Comparison of ENCODE assay signal across 1 cellular context in the genomic region with DNA sequence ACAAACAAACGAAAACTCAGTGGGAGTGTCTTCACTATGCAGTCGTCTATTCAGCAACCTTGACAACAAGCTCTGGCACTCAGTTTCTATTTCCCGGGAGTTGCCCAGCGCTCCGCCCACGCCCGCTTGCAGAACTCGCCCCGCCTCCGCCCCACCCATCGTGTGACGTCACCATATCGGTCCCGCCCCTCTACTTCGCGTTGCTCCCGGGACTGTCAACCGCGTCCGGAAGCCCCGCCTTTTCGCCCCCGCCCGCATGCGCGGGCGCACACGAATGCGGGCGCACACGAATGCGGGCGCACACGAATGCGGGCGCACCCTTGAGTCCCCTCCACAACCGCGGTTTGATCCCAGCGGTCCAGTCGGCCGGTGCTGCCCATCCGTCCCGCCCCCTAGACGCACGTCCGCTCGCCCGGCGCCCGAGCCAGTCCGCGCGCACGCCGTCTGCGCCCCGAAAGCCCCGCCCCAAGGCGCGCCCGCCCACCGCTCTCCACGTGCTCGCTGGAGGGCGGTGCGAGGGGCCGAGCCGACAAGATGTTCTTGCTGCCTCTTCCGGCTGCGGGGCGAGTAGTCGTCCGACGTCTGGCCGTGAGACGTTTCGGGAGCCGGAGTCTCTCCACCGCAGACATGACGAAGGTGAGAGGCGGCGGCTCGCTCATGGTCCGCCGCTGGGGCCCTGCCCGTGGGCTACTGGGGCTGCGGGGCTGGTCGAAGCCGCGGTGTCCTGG.
A peak's percentile ranks its signal among the peaks of the same experiment; 100 is the strongest.
TF ChIP-seq lines count a peak whose summit lies in the region.

A gene (plus strand): TSS at position 267 of the 728 bp plus-strand sequence. CDS start 268 bp downstream, at position 535.

TF ChIP-seq in WTC11, 78 proteins besides CTCF, POLR2A, EP300 and RAD21 (continued from another document and continues in another):
- TF ChIP-seq, protein P1, sequence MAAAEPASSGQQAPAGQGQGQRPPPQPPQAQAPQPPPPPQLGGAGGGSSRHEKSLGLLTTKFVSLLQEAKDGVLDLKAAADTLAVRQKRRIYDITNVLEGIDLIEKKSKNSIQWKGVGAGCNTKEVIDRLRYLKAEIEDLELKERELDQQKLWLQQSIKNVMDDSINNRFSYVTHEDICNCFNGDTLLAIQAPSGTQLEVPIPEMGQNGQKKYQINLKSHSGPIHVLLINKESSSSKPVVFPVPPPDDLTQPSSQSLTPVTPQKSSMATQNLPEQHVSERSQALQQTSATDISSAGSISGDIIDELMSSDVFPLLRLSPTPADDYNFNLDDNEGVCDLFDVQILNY (CRISPR knock-in tag; IDR thresholded peaks at IDR 0.05) = peak; percentile 70; the same call in 1 of the 2 replicates
- TF ChIP-seq RELA (CRISPR knock-in tag; IDR thresholded peaks at IDR 0.05; ENCODE audit: borderline replicate concordance) (peak; percentile 87; the same call in 1 of the 2 replicates), ELF4 (CRISPR knock-in tag; IDR thresholded peaks at IDR 0.05; ENCODE audit: low read depth) (no peak), SMAD4 (CRISPR knock-in tag; IDR thresholded peaks at IDR 0.05) (no peak; the same call in 1 of the 2 replicates), JAZF1 (CRISPR knock-in tag; IDR thresholded peaks at IDR 0.05) (no peak), ZNF138 (CRISPR knock-in tag; conservative IDR thresholded peaks at IDR 0.05) (peak; percentile 96), CBFB (CRISPR knock-in tag; IDR thresholded peaks at IDR 0.05; ENCODE audit: low read depth) (0 out of 2 replicates have a peak, but pooled peaks have one; percentile 81), ZBTB21 (CRISPR knock-in tag; IDR thresholded peaks at IDR 0.05; ENCODE audit: borderline replicate concordance) (peak; percentile 95), NFYB (CRISPR knock-in tag; conservative IDR thresholded peaks at IDR 0.05; ENCODE audit: low read depth) (peak; percentile 40), ZNF219 (CRISPR knock-in tag; IDR thresholded peaks at IDR 0.05; ENCODE audit: borderline replicate concordance) (no peak), RORB (CRISPR knock-in tag; IDR thresholded peaks at IDR 0.05) (no peak), IRF2 (CRISPR knock-in tag; IDR thresholded peaks at IDR 0.05; ENCODE audit: borderline replicate concordance, low read depth) (no peak; the same call in 1 of the 2 replicates), TEAD1 (CRISPR knock-in tag; IDR thresholded peaks at IDR 0.05) (peak; percentile 91), TCF7 (CRISPR knock-in tag; IDR thresholded peaks at IDR 0.05; ENCODE audit: low read depth) (peak; percentile 90; the same call in 1 of the 2 replicates), ATF1 (CRISPR knock-in tag; IDR thresholded peaks at IDR 0.05) (no peak), SMAD3 (CRISPR knock-in tag; IDR thresholded peaks at IDR 0.05; ENCODE audit: borderline replicate concordance) (peak; percentile 91; the same call in 1 of the 2 replicates)
- TF ChIP-seq, protein P2, sequence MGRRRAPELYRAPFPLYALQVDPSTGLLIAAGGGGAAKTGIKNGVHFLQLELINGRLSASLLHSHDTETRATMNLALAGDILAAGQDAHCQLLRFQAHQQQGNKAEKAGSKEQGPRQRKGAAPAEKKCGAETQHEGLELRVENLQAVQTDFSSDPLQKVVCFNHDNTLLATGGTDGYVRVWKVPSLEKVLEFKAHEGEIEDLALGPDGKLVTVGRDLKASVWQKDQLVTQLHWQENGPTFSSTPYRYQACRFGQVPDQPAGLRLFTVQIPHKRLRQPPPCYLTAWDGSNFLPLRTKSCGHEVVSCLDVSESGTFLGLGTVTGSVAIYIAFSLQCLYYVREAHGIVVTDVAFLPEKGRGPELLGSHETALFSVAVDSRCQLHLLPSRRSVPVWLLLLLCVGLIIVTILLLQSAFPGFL (CRISPR knock-in tag; IDR thresholded peaks at IDR 0.05; ENCODE audit: borderline replicate concordance) = no peak
- TF ChIP-seq, protein P3, sequence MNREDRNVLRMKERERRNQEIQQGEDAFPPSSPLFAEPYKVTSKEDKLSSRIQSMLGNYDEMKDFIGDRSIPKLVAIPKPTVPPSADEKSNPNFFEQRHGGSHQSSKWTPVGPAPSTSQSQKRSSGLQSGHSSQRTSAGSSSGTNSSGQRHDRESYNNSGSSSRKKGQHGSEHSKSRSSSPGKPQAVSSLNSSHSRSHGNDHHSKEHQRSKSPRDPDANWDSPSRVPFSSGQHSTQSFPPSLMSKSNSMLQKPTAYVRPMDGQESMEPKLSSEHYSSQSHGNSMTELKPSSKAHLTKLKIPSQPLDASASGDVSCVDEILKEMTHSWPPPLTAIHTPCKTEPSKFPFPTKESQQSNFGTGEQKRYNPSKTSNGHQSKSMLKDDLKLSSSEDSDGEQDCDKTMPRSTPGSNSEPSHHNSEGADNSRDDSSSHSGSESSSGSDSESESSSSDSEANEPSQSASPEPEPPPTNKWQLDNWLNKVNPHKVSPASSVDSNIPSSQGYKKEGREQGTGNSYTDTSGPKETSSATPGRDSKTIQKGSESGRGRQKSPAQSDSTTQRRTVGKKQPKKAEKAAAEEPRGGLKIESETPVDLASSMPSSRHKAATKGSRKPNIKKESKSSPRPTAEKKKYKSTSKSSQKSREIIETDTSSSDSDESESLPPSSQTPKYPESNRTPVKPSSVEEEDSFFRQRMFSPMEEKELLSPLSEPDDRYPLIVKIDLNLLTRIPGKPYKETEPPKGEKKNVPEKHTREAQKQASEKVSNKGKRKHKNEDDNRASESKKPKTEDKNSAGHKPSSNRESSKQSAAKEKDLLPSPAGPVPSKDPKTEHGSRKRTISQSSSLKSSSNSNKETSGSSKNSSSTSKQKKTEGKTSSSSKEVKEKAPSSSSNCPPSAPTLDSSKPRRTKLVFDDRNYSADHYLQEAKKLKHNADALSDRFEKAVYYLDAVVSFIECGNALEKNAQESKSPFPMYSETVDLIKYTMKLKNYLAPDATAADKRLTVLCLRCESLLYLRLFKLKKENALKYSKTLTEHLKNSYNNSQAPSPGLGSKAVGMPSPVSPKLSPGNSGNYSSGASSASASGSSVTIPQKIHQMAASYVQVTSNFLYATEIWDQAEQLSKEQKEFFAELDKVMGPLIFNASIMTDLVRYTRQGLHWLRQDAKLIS (CRISPR knock-in tag; IDR thresholded peaks at IDR 0.05; ENCODE audit: borderline replicate concordance) = no peak
- TF ChIP-seq, protein P4, sequence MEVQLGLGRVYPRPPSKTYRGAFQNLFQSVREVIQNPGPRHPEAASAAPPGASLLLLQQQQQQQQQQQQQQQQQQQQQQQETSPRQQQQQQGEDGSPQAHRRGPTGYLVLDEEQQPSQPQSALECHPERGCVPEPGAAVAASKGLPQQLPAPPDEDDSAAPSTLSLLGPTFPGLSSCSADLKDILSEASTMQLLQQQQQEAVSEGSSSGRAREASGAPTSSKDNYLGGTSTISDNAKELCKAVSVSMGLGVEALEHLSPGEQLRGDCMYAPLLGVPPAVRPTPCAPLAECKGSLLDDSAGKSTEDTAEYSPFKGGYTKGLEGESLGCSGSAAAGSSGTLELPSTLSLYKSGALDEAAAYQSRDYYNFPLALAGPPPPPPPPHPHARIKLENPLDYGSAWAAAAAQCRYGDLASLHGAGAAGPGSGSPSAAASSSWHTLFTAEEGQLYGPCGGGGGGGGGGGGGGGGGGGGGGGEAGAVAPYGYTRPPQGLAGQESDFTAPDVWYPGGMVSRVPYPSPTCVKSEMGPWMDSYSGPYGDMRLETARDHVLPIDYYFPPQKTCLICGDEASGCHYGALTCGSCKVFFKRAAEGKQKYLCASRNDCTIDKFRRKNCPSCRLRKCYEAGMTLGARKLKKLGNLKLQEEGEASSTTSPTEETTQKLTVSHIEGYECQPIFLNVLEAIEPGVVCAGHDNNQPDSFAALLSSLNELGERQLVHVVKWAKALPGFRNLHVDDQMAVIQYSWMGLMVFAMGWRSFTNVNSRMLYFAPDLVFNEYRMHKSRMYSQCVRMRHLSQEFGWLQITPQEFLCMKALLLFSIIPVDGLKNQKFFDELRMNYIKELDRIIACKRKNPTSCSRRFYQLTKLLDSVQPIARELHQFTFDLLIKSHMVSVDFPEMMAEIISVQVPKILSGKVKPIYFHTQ (CRISPR knock-in tag; IDR thresholded peaks at IDR 0.05) = no peak
- TF ChIP-seq, protein P5, sequence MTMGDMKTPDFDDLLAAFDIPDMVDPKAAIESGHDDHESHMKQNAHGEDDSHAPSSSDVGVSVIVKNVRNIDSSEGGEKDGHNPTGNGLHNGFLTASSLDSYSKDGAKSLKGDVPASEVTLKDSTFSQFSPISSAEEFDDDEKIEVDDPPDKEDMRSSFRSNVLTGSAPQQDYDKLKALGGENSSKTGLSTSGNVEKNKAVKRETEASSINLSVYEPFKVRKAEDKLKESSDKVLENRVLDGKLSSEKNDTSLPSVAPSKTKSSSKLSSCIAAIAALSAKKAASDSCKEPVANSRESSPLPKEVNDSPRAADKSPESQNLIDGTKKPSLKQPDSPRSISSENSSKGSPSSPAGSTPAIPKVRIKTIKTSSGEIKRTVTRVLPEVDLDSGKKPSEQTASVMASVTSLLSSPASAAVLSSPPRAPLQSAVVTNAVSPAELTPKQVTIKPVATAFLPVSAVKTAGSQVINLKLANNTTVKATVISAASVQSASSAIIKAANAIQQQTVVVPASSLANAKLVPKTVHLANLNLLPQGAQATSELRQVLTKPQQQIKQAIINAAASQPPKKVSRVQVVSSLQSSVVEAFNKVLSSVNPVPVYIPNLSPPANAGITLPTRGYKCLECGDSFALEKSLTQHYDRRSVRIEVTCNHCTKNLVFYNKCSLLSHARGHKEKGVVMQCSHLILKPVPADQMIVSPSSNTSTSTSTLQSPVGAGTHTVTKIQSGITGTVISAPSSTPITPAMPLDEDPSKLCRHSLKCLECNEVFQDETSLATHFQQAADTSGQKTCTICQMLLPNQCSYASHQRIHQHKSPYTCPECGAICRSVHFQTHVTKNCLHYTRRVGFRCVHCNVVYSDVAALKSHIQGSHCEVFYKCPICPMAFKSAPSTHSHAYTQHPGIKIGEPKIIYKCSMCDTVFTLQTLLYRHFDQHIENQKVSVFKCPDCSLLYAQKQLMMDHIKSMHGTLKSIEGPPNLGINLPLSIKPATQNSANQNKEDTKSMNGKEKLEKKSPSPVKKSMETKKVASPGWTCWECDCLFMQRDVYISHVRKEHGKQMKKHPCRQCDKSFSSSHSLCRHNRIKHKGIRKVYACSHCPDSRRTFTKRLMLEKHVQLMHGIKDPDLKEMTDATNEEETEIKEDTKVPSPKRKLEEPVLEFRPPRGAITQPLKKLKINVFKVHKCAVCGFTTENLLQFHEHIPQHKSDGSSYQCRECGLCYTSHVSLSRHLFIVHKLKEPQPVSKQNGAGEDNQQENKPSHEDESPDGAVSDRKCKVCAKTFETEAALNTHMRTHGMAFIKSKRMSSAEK (CRISPR knock-in tag; IDR thresholded peaks at IDR 0.05; ENCODE audit: borderline replicate concordance) = no peak
- TF ChIP-seq, protein P6, sequence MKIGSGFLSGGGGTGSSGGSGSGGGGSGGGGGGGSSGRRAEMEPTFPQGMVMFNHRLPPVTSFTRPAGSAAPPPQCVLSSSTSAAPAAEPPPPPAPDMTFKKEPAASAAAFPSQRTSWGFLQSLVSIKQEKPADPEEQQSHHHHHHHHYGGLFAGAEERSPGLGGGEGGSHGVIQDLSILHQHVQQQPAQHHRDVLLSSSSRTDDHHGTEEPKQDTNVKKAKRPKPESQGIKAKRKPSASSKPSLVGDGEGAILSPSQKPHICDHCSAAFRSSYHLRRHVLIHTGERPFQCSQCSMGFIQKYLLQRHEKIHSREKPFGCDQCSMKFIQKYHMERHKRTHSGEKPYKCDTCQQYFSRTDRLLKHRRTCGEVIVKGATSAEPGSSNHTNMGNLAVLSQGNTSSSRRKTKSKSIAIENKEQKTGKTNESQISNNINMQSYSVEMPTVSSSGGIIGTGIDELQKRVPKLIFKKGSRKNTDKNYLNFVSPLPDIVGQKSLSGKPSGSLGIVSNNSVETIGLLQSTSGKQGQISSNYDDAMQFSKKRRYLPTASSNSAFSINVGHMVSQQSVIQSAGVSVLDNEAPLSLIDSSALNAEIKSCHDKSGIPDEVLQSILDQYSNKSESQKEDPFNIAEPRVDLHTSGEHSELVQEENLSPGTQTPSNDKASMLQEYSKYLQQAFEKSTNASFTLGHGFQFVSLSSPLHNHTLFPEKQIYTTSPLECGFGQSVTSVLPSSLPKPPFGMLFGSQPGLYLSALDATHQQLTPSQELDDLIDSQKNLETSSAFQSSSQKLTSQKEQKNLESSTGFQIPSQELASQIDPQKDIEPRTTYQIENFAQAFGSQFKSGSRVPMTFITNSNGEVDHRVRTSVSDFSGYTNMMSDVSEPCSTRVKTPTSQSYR (CRISPR knock-in tag; IDR thresholded peaks at IDR 0.05) = no peak
- TF ChIP-seq, protein P7, sequence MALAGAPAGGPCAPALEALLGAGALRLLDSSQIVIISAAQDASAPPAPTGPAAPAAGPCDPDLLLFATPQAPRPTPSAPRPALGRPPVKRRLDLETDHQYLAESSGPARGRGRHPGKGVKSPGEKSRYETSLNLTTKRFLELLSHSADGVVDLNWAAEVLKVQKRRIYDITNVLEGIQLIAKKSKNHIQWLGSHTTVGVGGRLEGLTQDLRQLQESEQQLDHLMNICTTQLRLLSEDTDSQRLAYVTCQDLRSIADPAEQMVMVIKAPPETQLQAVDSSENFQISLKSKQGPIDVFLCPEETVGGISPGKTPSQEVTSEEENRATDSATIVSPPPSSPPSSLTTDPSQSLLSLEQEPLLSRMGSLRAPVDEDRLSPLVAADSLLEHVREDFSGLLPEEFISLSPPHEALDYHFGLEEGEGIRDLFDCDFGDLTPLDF (CRISPR knock-in tag; IDR thresholded peaks at IDR 0.05) = peak; percentile 89
- TF ChIP-seq, protein P8, sequence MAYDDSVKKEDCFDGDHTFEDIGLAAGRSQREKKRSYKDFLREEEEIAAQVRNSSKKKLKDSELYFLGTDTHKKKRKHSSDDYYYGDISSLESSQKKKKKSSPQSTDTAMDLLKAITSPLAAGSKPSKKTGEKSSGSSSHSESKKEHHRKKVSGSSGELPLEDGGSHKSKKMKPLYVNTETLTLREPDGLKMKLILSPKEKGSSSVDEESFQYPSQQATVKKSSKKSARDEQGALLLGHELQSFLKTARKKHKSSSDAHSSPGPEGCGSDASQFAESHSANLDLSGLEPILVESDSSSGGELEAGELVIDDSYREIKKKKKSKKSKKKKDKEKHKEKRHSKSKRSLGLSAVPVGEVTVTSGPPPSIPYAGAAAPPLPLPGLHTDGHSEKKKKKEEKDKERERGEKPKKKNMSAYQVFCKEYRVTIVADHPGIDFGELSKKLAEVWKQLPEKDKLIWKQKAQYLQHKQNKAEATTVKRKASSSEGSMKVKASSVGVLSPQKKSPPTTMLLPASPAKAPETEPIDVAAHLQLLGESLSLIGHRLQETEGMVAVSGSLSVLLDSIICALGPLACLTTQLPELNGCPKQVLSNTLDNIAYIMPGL (CRISPR knock-in tag; IDR thresholded peaks at IDR 0.05) = peak; percentile 31; the same call in 1 of the 2 replicates
- TF ChIP-seq, protein P9, sequence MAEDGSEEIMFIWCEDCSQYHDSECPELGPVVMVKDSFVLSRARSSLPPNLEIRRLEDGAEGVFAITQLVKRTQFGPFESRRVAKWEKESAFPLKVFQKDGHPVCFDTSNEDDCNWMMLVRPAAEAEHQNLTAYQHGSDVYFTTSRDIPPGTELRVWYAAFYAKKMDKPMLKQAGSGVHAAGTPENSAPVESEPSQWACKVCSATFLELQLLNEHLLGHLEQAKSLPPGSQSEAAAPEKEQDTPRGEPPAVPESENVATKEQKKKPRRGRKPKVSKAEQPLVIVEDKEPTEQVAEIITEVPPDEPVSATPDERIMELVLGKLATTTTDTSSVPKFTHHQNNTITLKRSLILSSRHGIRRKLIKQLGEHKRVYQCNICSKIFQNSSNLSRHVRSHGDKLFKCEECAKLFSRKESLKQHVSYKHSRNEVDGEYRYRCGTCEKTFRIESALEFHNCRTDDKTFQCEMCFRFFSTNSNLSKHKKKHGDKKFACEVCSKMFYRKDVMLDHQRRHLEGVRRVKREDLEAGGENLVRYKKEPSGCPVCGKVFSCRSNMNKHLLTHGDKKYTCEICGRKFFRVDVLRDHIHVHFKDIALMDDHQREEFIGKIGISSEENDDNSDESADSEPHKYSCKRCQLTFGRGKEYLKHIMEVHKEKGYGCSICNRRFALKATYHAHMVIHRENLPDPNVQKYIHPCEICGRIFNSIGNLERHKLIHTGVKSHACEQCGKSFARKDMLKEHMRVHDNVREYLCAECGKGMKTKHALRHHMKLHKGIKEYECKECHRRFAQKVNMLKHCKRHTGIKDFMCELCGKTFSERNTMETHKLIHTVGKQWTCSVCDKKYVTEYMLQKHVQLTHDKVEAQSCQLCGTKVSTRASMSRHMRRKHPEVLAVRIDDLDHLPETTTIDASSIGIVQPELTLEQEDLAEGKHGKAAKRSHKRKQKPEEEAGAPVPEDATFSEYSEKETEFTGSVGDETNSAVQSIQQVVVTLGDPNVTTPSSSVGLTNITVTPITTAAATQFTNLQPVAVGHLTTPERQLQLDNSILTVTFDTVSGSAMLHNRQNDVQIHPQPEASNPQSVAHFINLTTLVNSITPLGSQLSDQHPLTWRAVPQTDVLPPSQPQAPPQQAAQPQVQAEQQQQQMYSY (CRISPR knock-in tag; IDR thresholded peaks at IDR 0.05) = no peak
